ENCODE assay signal across 8 cellular contexts in the genomic region with DNA sequence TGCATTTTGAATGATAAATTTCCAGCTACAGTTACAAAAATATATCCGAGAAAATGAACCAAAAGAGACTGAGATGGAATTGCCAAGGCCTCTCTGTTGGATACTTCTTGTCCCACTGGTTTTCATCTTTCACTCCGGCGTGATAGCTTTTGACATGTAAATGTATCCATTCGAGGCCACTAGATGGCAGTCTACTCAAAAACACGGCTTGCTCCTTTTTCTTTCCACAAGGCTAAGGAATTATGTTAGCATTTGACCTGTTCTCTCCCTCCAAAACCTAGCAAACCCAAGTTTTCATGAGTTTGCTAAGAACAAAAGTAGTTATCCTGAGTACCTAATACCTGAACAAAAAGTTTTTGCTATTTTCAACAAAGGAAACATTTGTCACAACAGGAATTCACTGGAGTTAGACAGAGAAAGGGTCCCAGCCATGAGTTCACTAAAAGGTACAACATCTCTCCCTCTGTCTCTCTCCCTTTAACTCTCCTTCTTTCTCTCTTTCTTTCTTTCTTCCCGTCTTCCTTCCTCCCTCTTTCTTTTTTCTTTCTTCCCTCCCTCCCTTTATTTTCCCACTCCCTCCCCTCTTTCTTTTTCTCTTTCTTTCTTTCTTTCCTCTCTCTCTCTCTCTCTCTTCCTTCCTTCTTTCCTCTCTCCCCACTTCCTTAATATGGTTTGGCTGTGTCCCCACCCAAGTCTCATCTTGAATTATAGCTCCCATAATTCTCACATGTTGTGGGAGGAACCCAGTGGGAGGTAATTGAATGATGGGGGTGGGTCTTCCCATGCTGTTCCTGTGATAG.
A peak's percentile ranks its signal among the peaks of the same experiment; 100 is the strongest.
DNase-seq lines count a peak whose midpoint lies in the region; ATAC-seq and TF ChIP-seq lines count a peak whose summit lies in the region.

No MANE protein-coding gene starts in this region.

- DNase-seq in heart left ventricle (peak in 1 of 5 donors; percentile 10), cardiac septum (ENCODE audit: low spot score) (no peak), LNCaP clone FGC (ENCODE audit: low read depth) (peak; percentile 42), Peyer's patch (peak in 1 of 3 donors; percentile 51), endothelial cell (ENCODE audit: low spot score) (peak; percentile 55), naive B cell (peak; percentile 19), occipital lobe (lab: John Stamatoyannopoulos, UW) (no peak)

- H3K4me3 ChIP-seq in heart left ventricle, result no peak overlapping the region
- no peak overlapping the region for H3K4me3 ChIP-seq in LNCaP clone FGC (ENCODE audit: low read depth, low read length)
- H3K4me3 ChIP-seq in Peyer's patch, result no peak overlapping the region

- H3K27me3 ChIP-seq in heart left ventricle (peaks cover 0 to 14% (median 0%) of the 10 kb centered on the region in 9 donors), Peyer's patch (no peaks in the 10 kb centered on the region)

- no peaks in the 10 kb centered on the region for H3K9me3 Mint-ChIP-seq in endothelial cell (ENCODE audit: unreplicated experiment)
- H3K9me3 Mint-ChIP-seq in naive B cell, result peaks cover 0 to 1% (median 0%) of the 10 kb centered on the region in 7 donors

- H3K4me1 Mint-ChIP-seq in endothelial cell (ENCODE audit: unreplicated experiment) (no peaks in the 10 kb centered on the region), naive B cell (peaks cover 5 to 9% (median 7%) of the 10 kb centered on the region in 3 donors)

- H3K27ac ChIP-seq in heart left ventricle, result no peak overlapping the region
- no peak overlapping the region for H3K27ac ChIP-seq in Peyer's patch

- H3K36me3 ChIP-seq in heart left ventricle, result no peaks in the 10 kb centered on the region
- no peaks in the 10 kb centered on the region for H3K36me3 ChIP-seq in Peyer's patch

- 4 to 6% (median 5%) methylated on average over 6 of the region's 6 CpGs for WGBS in heart left ventricle, 4 donors

- H3K27ac Mint-ChIP-seq in endothelial cell (ENCODE audit: unreplicated experiment) (no peak overlapping the region), naive B cell (no peak overlapping the region)

- H3K36me3 Mint-ChIP-seq in endothelial cell (ENCODE audit: low read depth, unreplicated experiment) (no peaks in the 10 kb centered on the region), naive B cell (no peaks in the 10 kb centered on the region)

- H3K9me3 ChIP-seq in heart left ventricle, result no peaks in the 10 kb centered on the region
- no peaks in the 10 kb centered on the region for H3K9me3 ChIP-seq in Peyer's patch

- TF ChIP-seq POLR2A in heart left ventricle (IDR thresholded peaks at IDR 0.05), result no peak
- no peak for TF ChIP-seq POLR2A in Peyer's patch (IDR thresholded peaks at IDR 0.05)

- H3K27me3 Mint-ChIP-seq in endothelial cell (ENCODE audit: unreplicated experiment) (no peaks in the 10 kb centered on the region), naive B cell (peaks cover 30 to 38% (median 31%) of the 10 kb centered on the region in 3 donors)

- H3K4me3 Mint-ChIP-seq in endothelial cell (ENCODE audit: unreplicated experiment), result no peak overlapping the region
- no peak overlapping the region for H3K4me3 Mint-ChIP-seq in naive B cell

- intact Hi-C loops in heart left ventricle (cut with DNase I), result loop anchor here in 5 of 10 donors (5.0 to 10.0 kb wide), 2 partner anchors 829 to 831 kb away; no protein-coding TSS in a partner anchor
- intact Hi-C loops in cardiac septum (cut with DNase I), result no loop called here

- TF ChIP-seq CTCF in heart left ventricle (IDR thresholded peaks at IDR 0.05) (peak; percentile 52 to 75 (median 67)), LNCaP clone FGC (IDR thresholded peaks at IDR 0.05; ENCODE audit: control insufficient read depth, extremely low read depth, insufficient read depth) (peak; percentile 80), Peyer's patch (IDR thresholded peaks at IDR 0.05) (peak in 5 of 6 experiments; percentile 20 to 54 (median 40)), endothelial cell (IDR thresholded peaks at IDR 0.05; ENCODE audit: unreplicated experiment) (peak; percentile 85)

- ATAC-seq in heart left ventricle, result peak in 1 of 4 donors; percentile 46
- ATAC-seq in GM21825 (IDR thresholded peaks at IDR 0.05; ENCODE audit: unreplicated experiment), result peak; percentile 73
- peak in 1 of 2 donors; percentile 37 for ATAC-seq in naive B cell (ENCODE audit: low read depth in 2 of 2)

- H3K4me1 ChIP-seq in heart left ventricle (no peaks in the 10 kb centered on the region), Peyer's patch (no peaks in the 10 kb centered on the region)

Comparison
In these comparisons a context has a peak if more than half of its experiments do, and no peak if none do; other contexts are left out.
1. DNase-seq: peak in LNCaP clone FGC (single experiment), endothelial cell (single experiment) and naive B cell (single experiment); none in cardiac septum (single experiment) and occipital lobe (single experiment).
2. Peak in every context shown above with its lines, with median percentiles within 50 percentile points of each other: CTCF ChIP-seq.